Comparison of ENCODE assay signal across 1 cellular context in the genomic region with DNA sequence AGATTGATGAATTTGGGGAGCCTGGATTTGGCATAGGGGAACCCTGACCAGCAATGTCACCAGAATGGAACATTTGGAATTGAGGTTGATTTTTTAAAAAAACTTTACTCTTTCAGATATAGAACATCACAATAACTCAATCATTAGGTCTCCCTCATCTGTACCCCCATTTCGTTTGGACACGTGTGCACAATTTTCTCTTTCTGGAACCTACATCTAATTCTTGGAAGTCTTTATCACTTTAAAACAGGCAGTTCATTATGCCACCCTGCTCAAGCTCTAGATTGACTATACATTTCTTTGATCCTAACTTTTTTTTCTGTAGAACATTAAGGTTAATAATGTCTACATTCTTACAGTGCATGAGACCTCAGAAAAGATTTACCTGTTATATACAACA.
TF ChIP-seq lines count a peak whose summit lies in the region.

No MANE protein-coding gene starts in this region.

TF ChIP-seq in K562, 482 proteins besides CTCF, POLR2A, EP300 and RAD21 (continued from another document and continues in another):
- TF ChIP-seq, protein P1, sequence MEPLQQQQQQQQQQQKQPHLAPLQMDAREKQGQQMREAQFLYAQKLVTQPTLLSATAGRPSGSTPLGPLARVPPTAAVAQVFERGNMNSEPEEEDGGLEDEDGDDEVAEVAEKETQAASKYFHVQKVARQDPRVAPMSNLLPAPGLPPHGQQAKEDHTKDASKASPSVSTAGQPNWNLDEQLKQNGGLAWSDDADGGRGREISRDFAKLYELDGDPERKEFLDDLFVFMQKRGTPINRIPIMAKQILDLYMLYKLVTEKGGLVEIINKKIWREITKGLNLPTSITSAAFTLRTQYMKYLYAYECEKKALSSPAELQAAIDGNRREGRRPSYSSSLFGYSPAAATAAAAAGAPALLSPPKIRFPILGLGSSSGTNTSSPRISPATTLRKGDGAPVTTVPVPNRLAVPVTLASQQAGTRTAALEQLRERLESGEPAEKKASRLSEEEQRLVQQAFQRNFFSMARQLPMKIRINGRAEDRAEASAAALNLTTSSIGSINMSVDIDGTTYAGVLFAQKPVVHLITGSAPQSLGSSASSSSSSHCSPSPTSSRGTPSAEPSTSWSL (CRISPR knock-in tag; IDR thresholded peaks at IDR 0.05; ENCODE audit: borderline replicate concordance) = no peak
- no peak for TF ChIP-seq POLR2AphosphoS2 (IDR thresholded peaks at IDR 0.05; ENCODE audit: low read length)
- TF ChIP-seq, protein P2, sequence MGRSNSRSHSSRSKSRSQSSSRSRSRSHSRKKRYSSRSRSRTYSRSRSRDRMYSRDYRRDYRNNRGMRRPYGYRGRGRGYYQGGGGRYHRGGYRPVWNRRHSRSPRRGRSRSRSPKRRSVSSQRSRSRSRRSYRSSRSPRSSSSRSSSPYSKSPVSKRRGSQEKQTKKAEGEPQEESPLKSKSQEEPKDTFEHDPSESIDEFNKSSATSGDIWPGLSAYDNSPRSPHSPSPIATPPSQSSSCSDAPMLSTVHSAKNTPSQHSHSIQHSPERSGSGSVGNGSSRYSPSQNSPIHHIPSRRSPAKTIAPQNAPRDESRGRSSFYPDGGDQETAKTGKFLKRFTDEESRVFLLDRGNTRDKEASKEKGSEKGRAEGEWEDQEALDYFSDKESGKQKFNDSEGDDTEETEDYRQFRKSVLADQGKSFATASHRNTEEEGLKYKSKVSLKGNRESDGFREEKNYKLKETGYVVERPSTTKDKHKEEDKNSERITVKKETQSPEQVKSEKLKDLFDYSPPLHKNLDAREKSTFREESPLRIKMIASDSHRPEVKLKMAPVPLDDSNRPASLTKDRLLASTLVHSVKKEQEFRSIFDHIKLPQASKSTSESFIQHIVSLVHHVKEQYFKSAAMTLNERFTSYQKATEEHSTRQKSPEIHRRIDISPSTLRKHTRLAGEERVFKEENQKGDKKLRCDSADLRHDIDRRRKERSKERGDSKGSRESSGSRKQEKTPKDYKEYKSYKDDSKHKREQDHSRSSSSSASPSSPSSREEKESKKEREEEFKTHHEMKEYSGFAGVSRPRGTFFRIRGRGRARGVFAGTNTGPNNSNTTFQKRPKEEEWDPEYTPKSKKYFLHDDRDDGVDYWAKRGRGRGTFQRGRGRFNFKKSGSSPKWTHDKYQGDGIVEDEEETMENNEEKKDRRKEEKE (IDR thresholded peaks at IDR 0.05; ENCODE audit: borderline replicate concordance in 1 of 2, control insufficient read depth in 1 of 2, low read depth in 2 of 2, low read length in 1 of 2) = no peak
- TF ChIP-seq CREM (IDR thresholded peaks at IDR 0.05; ENCODE audit: low read depth) = no peak
- TF ChIP-seq CSDE1 (IDR thresholded peaks at IDR 0.05) = no peak
- TF ChIP-seq HMGN3 (IDR thresholded peaks at IDR 0.05; ENCODE audit: borderline replicate concordance, extremely low read depth, insufficient read length, low read depth, low read length) = no peak
- no peak for TF ChIP-seq ZNF551 (CRISPR knock-in tag; IDR thresholded peaks at IDR 0.05)
- 0 out of 2 replicates have a peak, but pooled peaks have one; percentile 50 for TF ChIP-seq GATAD2A (IDR thresholded peaks at IDR 0.05)
- TF ChIP-seq MYBL2 (IDR thresholded peaks at IDR 0.05; ENCODE audit: low read depth) = no peak
- no peak for TF ChIP-seq MYBL2 (CRISPR knock-in tag; IDR thresholded peaks at IDR 0.05; ENCODE audit: borderline replicate concordance)
- no peak for TF ChIP-seq SNRNP70 (optimal IDR thresholded peaks at IDR 0.05; ENCODE audit: low read depth, low read length)
- TF ChIP-seq STAT5A (IDR thresholded peaks at IDR 0.05; ENCODE audit: borderline replicate concordance, low read length) = peak; percentile 86
- no peak for TF ChIP-seq CBX2 (IDR thresholded peaks at IDR 0.05; ENCODE audit: insufficient read depth, low read length, poor library complexity, severe bottlenecking)
- TF ChIP-seq, protein P3, sequence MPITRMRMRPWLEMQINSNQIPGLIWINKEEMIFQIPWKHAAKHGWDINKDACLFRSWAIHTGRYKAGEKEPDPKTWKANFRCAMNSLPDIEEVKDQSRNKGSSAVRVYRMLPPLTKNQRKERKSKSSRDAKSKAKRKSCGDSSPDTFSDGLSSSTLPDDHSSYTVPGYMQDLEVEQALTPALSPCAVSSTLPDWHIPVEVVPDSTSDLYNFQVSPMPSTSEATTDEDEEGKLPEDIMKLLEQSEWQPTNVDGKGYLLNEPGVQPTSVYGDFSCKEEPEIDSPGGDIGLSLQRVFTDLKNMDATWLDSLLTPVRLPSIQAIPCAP (CRISPR knock-in tag; IDR thresholded peaks at IDR 0.05; ENCODE audit: borderline replicate concordance) = no peak
- TF ChIP-seq ZNF184 (CRISPR knock-in tag; IDR thresholded peaks at IDR 0.05) = no peak
- TF ChIP-seq CTBP1 (IDR thresholded peaks at IDR 0.05; ENCODE audit: borderline replicate concordance) = no peak
- TF ChIP-seq, protein P4, sequence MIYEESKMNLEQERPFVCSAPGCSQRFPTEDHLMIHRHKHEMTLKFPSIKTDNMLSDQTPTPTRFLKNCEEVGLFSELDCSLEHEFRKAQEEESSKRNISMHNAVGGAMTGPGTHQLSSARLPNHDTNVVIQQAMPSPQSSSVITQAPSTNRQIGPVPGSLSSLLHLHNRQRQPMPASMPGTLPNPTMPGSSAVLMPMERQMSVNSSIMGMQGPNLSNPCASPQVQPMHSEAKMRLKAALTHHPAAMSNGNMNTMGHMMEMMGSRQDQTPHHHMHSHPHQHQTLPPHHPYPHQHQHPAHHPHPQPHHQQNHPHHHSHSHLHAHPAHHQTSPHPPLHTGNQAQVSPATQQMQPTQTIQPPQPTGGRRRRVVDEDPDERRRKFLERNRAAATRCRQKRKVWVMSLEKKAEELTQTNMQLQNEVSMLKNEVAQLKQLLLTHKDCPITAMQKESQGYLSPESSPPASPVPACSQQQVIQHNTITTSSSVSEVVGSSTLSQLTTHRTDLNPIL (CRISPR knock-in tag; IDR thresholded peaks at IDR 0.05) = no peak
- no peak for TF ChIP-seq ZNF695 (CRISPR knock-in tag; IDR thresholded peaks at IDR 0.05)
- TF ChIP-seq ZNF197 (CRISPR knock-in tag; IDR thresholded peaks at IDR 0.05; ENCODE audit: low read depth) = no peak
- TF ChIP-seq RBM15 (IDR thresholded peaks at IDR 0.05; ENCODE audit: insufficient read depth, low read length) = no peak
- TF ChIP-seq NCOR1 (IDR thresholded peaks at IDR 0.05) = peak; percentile 64
- TF ChIP-seq, protein P5, sequence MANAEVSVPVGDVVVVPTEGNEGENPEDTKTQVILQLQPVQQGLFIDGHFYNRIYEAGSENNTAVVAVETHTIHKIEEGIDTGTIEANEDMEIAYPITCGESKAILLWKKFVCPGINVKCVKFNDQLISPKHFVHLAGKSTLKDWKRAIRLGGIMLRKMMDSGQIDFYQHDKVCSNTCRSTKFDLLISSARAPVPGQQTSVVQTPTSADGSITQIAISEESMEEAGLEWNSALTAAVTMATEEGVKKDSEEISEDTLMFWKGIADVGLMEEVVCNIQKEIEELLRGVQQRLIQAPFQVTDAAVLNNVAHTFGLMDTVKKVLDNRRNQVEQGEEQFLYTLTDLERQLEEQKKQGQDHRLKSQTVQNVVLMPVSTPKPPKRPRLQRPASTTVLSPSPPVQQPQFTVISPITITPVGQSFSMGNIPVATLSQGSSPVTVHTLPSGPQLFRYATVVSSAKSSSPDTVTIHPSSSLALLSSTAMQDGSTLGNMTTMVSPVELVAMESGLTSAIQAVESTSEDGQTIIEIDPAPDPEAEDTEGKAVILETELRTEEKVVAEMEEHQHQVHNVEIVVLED (CRISPR knock-in tag; IDR thresholded peaks at IDR 0.05) = no peak
- TF ChIP-seq ARHGAP35 (IDR thresholded peaks at IDR 0.05; ENCODE audit: partially characterized antibody) = no peak
- TF ChIP-seq ZNF561 (CRISPR knock-in tag; conservative IDR thresholded peaks at IDR 0.05) = no peak
- TF ChIP-seq, protein P6, sequence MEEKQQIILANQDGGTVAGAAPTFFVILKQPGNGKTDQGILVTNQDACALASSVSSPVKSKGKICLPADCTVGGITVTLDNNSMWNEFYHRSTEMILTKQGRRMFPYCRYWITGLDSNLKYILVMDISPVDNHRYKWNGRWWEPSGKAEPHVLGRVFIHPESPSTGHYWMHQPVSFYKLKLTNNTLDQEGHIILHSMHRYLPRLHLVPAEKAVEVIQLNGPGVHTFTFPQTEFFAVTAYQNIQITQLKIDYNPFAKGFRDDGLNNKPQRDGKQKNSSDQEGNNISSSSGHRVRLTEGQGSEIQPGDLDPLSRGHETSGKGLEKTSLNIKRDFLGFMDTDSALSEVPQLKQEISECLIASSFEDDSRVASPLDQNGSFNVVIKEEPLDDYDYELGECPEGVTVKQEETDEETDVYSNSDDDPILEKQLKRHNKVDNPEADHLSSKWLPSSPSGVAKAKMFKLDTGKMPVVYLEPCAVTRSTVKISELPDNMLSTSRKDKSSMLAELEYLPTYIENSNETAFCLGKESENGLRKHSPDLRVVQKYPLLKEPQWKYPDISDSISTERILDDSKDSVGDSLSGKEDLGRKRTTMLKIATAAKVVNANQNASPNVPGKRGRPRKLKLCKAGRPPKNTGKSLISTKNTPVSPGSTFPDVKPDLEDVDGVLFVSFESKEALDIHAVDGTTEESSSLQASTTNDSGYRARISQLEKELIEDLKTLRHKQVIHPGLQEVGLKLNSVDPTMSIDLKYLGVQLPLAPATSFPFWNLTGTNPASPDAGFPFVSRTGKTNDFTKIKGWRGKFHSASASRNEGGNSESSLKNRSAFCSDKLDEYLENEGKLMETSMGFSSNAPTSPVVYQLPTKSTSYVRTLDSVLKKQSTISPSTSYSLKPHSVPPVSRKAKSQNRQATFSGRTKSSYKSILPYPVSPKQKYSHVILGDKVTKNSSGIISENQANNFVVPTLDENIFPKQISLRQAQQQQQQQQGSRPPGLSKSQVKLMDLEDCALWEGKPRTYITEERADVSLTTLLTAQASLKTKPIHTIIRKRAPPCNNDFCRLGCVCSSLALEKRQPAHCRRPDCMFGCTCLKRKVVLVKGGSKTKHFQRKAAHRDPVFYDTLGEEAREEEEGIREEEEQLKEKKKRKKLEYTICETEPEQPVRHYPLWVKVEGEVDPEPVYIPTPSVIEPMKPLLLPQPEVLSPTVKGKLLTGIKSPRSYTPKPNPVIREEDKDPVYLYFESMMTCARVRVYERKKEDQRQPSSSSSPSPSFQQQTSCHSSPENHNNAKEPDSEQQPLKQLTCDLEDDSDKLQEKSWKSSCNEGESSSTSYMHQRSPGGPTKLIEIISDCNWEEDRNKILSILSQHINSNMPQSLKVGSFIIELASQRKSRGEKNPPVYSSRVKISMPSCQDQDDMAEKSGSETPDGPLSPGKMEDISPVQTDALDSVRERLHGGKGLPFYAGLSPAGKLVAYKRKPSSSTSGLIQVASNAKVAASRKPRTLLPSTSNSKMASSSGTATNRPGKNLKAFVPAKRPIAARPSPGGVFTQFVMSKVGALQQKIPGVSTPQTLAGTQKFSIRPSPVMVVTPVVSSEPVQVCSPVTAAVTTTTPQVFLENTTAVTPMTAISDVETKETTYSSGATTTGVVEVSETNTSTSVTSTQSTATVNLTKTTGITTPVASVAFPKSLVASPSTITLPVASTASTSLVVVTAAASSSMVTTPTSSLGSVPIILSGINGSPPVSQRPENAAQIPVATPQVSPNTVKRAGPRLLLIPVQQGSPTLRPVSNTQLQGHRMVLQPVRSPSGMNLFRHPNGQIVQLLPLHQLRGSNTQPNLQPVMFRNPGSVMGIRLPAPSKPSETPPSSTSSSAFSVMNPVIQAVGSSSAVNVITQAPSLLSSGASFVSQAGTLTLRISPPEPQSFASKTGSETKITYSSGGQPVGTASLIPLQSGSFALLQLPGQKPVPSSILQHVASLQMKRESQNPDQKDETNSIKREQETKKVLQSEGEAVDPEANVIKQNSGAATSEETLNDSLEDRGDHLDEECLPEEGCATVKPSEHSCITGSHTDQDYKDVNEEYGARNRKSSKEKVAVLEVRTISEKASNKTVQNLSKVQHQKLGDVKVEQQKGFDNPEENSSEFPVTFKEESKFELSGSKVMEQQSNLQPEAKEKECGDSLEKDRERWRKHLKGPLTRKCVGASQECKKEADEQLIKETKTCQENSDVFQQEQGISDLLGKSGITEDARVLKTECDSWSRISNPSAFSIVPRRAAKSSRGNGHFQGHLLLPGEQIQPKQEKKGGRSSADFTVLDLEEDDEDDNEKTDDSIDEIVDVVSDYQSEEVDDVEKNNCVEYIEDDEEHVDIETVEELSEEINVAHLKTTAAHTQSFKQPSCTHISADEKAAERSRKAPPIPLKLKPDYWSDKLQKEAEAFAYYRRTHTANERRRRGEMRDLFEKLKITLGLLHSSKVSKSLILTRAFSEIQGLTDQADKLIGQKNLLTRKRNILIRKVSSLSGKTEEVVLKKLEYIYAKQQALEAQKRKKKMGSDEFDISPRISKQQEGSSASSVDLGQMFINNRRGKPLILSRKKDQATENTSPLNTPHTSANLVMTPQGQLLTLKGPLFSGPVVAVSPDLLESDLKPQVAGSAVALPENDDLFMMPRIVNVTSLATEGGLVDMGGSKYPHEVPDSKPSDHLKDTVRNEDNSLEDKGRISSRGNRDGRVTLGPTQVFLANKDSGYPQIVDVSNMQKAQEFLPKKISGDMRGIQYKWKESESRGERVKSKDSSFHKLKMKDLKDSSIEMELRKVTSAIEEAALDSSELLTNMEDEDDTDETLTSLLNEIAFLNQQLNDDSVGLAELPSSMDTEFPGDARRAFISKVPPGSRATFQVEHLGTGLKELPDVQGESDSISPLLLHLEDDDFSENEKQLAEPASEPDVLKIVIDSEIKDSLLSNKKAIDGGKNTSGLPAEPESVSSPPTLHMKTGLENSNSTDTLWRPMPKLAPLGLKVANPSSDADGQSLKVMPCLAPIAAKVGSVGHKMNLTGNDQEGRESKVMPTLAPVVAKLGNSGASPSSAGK (IDR thresholded peaks at IDR 0.05) = no peak; the same call in 1 of the 2 replicates
- peak; percentile 58 for TF ChIP-seq HDAC3 (IDR thresholded peaks at IDR 0.05; ENCODE audit: borderline replicate concordance, partially characterized antibody)
- TF ChIP-seq, protein P7, sequence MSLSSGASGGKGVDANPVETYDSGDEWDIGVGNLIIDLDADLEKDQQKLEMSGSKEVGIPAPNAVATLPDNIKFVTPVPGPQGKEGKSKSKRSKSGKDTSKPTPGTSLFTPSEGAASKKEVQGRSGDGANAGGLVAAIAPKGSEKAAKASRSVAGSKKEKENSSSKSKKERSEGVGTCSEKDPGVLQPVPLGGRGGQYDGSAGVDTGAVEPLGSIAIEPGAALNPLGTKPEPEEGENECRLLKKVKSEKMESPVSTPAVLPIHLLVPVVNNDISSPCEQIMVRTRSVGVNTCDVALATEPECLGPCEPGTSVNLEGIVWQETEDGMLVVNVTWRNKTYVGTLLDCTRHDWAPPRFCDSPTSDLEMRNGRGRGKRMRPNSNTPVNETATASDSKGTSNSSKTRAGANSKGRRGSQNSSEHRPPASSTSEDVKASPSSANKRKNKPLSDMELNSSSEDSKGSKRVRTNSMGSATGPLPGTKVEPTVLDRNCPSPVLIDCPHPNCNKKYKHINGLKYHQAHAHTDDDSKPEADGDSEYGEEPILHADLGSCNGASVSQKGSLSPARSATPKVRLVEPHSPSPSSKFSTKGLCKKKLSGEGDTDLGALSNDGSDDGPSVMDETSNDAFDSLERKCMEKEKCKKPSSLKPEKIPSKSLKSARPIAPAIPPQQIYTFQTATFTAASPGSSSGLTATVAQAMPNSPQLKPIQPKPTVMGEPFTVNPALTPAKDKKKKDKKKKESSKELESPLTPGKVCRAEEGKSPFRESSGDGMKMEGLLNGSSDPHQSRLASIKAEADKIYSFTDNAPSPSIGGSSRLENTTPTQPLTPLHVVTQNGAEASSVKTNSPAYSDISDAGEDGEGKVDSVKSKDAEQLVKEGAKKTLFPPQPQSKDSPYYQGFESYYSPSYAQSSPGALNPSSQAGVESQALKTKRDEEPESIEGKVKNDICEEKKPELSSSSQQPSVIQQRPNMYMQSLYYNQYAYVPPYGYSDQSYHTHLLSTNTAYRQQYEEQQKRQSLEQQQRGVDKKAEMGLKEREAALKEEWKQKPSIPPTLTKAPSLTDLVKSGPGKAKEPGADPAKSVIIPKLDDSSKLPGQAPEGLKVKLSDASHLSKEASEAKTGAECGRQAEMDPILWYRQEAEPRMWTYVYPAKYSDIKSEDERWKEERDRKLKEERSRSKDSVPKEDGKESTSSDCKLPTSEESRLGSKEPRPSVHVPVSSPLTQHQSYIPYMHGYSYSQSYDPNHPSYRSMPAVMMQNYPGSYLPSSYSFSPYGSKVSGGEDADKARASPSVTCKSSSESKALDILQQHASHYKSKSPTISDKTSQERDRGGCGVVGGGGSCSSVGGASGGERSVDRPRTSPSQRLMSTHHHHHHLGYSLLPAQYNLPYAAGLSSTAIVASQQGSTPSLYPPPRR (CRISPR knock-in tag; IDR thresholded peaks at IDR 0.05; ENCODE audit: borderline replicate concordance) = no peak
- TF ChIP-seq HDAC2 (IDR thresholded peaks at IDR 0.05) = 0 out of 2 replicates have a peak, but pooled peaks have one; percentile 25
